In genomic region chrX:15405846-15406245, GRCh38 we compare ENCODE assay signal across 22 cellular contexts. TPM values are rescaled to one million over a fixed set of nuclear protein-coding genes. Genes with fewer than 3 reads are reported as not detected.
DNase-seq lines count a peak whose midpoint lies in the region; ATAC-seq and TF ChIP-seq lines count a peak whose summit lies in the region.
"Had no signal": no experiment of that assay in that cellular context is flagged by ENCODE, and none has a peak within 500 bp of the region (broad histone marks: within the 10 kb centered on the region; RNA-seq: fewer than 3 reads in every experiment).

No MANE protein-coding gene starts in this region.

- H3K9me3 ChIP-seq in sigmoid colon, result no peaks in the 10 kb centered on the region
- H3K9me3 ChIP-seq: BLaER1 had no signal

- no peaks in the 10 kb centered on the region for H3K4me1 ChIP-seq in sigmoid colon

- 84% methylated on average over 3 of the region's 3 CpGs for WGBS in sigmoid colon, 2 donors

- TF ChIP-seq EP300 in sigmoid colon (IDR thresholded peaks at IDR 0.05), result no peak

- TF ChIP-seq POLR2A in sigmoid colon (IDR thresholded peaks at IDR 0.05), result no peak

- ATAC-seq in HG02852 (IDR thresholded peaks at IDR 0.05; ENCODE audit: unreplicated experiment), result no peak
- ATAC-seq: PC-3 had no signal

- no peak overlapping the region for H3K27ac ChIP-seq in sigmoid colon
- H3K27ac ChIP-seq in dorsolateral prefrontal cortex, result no peak overlapping the region
- H3K27ac ChIP-seq: 22Rv1, BLaER1, RWPE1 had no signal

- H3K27me3 ChIP-seq in sigmoid colon (no peaks in the 10 kb centered on the region), dorsolateral prefrontal cortex (peaks cover 0 to 48% (median 9%) of the 10 kb centered on the region in 45 donors)

- intact Hi-C loops in sigmoid colon (cut with DNase I) (no loop called here), dorsolateral prefrontal cortex (cut with DNase I) (no loop called here)

- DNase-seq in DMS 273 (lab: John Stamatoyannopoulos, UW; ENCODE audit: unreplicated experiment) (peak; percentile 37), DMS 273 treated with DMSO at 0.1 percent for 48 hours (lab: John Stamatoyannopoulos, UW) (no peak), NCI-H69 (lab: John Stamatoyannopoulos, UW) (peak; percentile 20), fibroblast of the aortic adventitia (ENCODE audit: low read depth) (peak; percentile 50), sigmoid colon (peak; percentile 62), dorsolateral prefrontal cortex (no peak), NCI-H226 (no peak)
- DNase-seq: CD8-positive, alpha-beta memory T cell; GF-D8; H9; Kasumi-1; NCI-H1105; NCI-H187; NCI-H446; NCI-H774; PC-3 had no signal

- H3K36me3 ChIP-seq in sigmoid colon, result no peaks in the 10 kb centered on the region
- H3K36me3 ChIP-seq: BLaER1 had no signal

- no peak for TF ChIP-seq CTCF in fibroblast of the aortic adventitia (IDR thresholded peaks at IDR 0.05; ENCODE audit: insufficient read depth, low read length)
- TF ChIP-seq CTCF in sigmoid colon (IDR thresholded peaks at IDR 0.05), result no peak
- TF ChIP-seq CTCF in dorsolateral prefrontal cortex (IDR thresholded peaks at IDR 0.05 in 54 of 56, conservative IDR thresholded peaks at IDR 0.05 in 2 of 56; ENCODE audit: low read depth in 1 of 56, partially characterized antibody in 56 of 56), result no peak

- H3K4me3 ChIP-seq in fibroblast of the aortic adventitia (ENCODE audit: low read depth, low read length) (no peak overlapping the region), sigmoid colon (no peak overlapping the region), dorsolateral prefrontal cortex (no peak overlapping the region)
- H3K4me3 ChIP-seq: BLaER1 had no signal

RNA-seq across cellular contexts. Expression of gene VEGFD, which starts 21.6 kb away (rescaled TPM):
- 0.90 and 1.6 TPM in 2 replicates for total RNA-seq in fibroblast of the aortic adventitia (ENCODE audit: low replicate concordance)
- total RNA-seq in sigmoid colon, result 10 to 100 TPM in 1 of 4 donors, 1 to 10 TPM in 1, under 1 TPM in 2; 0.81 to 11.4 (median 4.8) TPM
- polyA plus RNA-seq in sigmoid colon, result 1 to 10 TPM in 1 of 3 donors, under 1 TPM in 1, not detected in 1; 0.41 to 4.8 TPM
- 1 to 10 TPM in 119 of 120 experiments, under 1 TPM in 1; 0.95 to 5.2 (median 2.5) TPM for total RNA-seq in dorsolateral prefrontal cortex
- total RNA-seq: CD8-positive, alpha-beta memory T cell; HT1080; PC-3 had no signal
- polyA plus RNA-seq: CD8-positive, alpha-beta memory T cell; IgD-negative memory B cell had no signal

Comparison
In these comparisons a context has a peak if more than half of its experiments do, and no peak if none do; other contexts are left out.
1. DNase-seq: peak in DMS 273 (single experiment), NCI-H69 (single experiment), fibroblast of the aortic adventitia (single experiment) and sigmoid colon (single experiment); none in DMS 273 treated with DMSO at 0.1 percent for 48 hours (single experiment), dorsolateral prefrontal cortex (0 of 10) and NCI-H226 (single experiment).